Comparison of ENCODE assay signal across 13 cellular contexts in the genomic region with DNA sequence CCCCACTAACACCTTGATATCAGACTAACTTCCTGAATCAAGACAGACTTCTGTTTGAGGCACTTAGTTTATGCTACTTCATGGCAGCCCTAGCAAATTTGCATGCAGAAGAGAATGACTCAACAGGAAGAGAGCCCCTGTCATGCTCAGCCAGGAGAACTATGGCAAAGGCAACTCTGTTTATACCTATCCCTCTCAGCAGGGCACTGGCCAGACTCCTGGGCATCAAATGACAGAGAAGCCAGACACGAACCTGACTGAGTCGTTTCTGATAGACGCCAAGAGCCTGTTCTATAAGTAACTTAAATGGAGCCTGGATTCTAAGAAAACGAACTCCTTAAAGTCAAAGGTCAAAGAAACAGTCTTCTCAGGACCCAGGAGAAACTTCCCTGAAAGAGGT. TPM values are rescaled to one million over a fixed set of nuclear protein-coding genes. Genes with fewer than 3 reads are reported as not detected.
A peak's percentile ranks its signal among the peaks of the same experiment; 100 is the strongest.
DNase-seq lines count a peak whose midpoint lies in the region; ATAC-seq, FAIRE-seq and TF ChIP-seq lines count a peak whose summit lies in the region.
"Had no signal": no experiment of that assay in that cellular context is flagged by ENCODE, and none has a peak within 500 bp of the region (broad histone marks: within the 10 kb centered on the region; RNA-seq: fewer than 3 reads in every experiment).

No MANE protein-coding gene starts in this region.

- no peak overlapping the region for H3K4me3 Mint-ChIP-seq in activated naive CD4-positive, alpha-beta T cell treated with anti-CD3 and anti-CD28 coated beads for 36 hours
- H3K4me3 Mint-ChIP-seq in activated naive CD4-positive, alpha-beta T cell treated with anti-CD3 and anti-CD28 coated beads, Interleukin-2, amount 10 ng/mL, durations not matched to agents 7 days and 5 days = no peak overlapping the region
- H3K4me3 Mint-ChIP-seq: T-helper 2 cell treated with Interferon-gamma antibody and Interleukin-4, amounts not matched to agents 5 μg/mL and 100 μg/mL, for 36 hours had no signal

- 0 out of 2 replicates have a peak, but pooled peaks cover 2% of the 10 kb centered on the region for H3K27me3 ChIP-seq in PC-3 (ENCODE audit: low read length)
- H3K27me3 ChIP-seq in trophoblast cell (ENCODE audit: insufficient read depth, low read length) = no peaks in the 10 kb centered on the region
- H3K27me3 ChIP-seq in stomach = no peaks in the 10 kb centered on the region
- H3K27me3 ChIP-seq: adrenal gland had no signal

- H3K4me3 ChIP-seq in PC-3 (ENCODE audit: low read length) (no peak overlapping the region), fibroblast of pulmonary artery (replicated peaks; ENCODE audit: low read depth, low read length) (no peak overlapping the region), trophoblast cell (ENCODE audit: low read depth, low read length) (no peak overlapping the region), stomach (no peak overlapping the region)
- H3K4me3 ChIP-seq: adrenal gland, heart left ventricle had no signal

- POLR2A ChIA-PET in PC-3 (lab: Charles Lee; ENCODE audit: unreplicated experiment) = no interaction called here

- H3K23ac ChIP-seq in trophoblast cell (ENCODE audit: low read length) = no peak overlapping the region

- H3K27ac Mint-ChIP-seq in activated naive CD4-positive, alpha-beta T cell treated with anti-CD3 and anti-CD28 coated beads for 36 hours = no peak overlapping the region
- no peak overlapping the region for H3K27ac Mint-ChIP-seq in activated naive CD4-positive, alpha-beta T cell treated with anti-CD3 and anti-CD28 coated beads, Interleukin-2, amount 10 ng/mL, durations not matched to agents 7 days and 5 days
- H3K27ac Mint-ChIP-seq: T-helper 2 cell treated with Interferon-gamma antibody and Interleukin-4, amounts not matched to agents 5 μg/mL and 100 μg/mL, for 36 hours had no signal

- H3K4ac ChIP-seq in trophoblast cell (ENCODE audit: low read depth, low read length) = no peak overlapping the region

- H2BK120ac ChIP-seq in trophoblast cell (ENCODE audit: insufficient read depth, low read length, poor library complexity) = no peak overlapping the region

- H3K4me1 ChIP-seq in PC-3 (ENCODE audit: insufficient read depth, low read length) (peaks cover 12% of the 10 kb centered on the region), trophoblast cell (ENCODE audit: control insufficient read depth in 1 of 2, insufficient read depth in 2 of 2, low read length in 2 of 2) (peaks cover 6 to 16% of the 10 kb centered on the region in 2 experiments), stomach (no peaks in the 10 kb centered on the region)
- H3K4me1 ChIP-seq: adrenal gland, heart left ventricle had no signal

- BruUV-seq in PC-3 (replicated peaks; lab: Mats Ljungman, UMichigan) = no TSS peak

- H2BK12ac ChIP-seq in trophoblast cell (ENCODE audit: low read length) = no peak overlapping the region

- H3K9me3 ChIP-seq in PC-3 (ENCODE audit: low read length) (no peaks in the 10 kb centered on the region), trophoblast cell (ENCODE audit: insufficient read depth, low read depth, low read length) (no peaks in the 10 kb centered on the region), stomach (no peaks in the 10 kb centered on the region)
- H3K9me3 ChIP-seq: adrenal gland, heart left ventricle had no signal

- no peak overlapping the region for H2AK5ac ChIP-seq in trophoblast cell (ENCODE audit: low read length)

- H4K8ac ChIP-seq in trophoblast cell (ENCODE audit: low read depth, low read length) = no peak overlapping the region

- H3K36me3 Mint-ChIP-seq in activated naive CD4-positive, alpha-beta T cell treated with anti-CD3 and anti-CD28 coated beads for 36 hours (ENCODE audit: low read depth) = no peaks in the 10 kb centered on the region
- no peaks in the 10 kb centered on the region for H3K36me3 Mint-ChIP-seq in activated naive CD4-positive, alpha-beta T cell treated with anti-CD3 and anti-CD28 coated beads, Interleukin-2, amount 10 ng/mL, durations not matched to agents 7 days and 5 days

- H3F3A ChIP-seq in PC-3 (ENCODE audit: low read length, unreplicated experiment) = no peaks in the 10 kb centered on the region

- ATAC-seq in PC-3 = peak; percentile 88
- ATAC-seq: heart left ventricle had no signal

- peak; percentile 21 for DNase-seq in activated naive CD4-positive, alpha-beta T cell treated with anti-CD3 and anti-CD28 coated beads for 36 hours
- no peak for DNase-seq in activated naive CD4-positive, alpha-beta T cell treated with anti-CD3 and anti-CD28 coated beads, Interleukin-2, amount 10 ng/mL, durations not matched to agents 7 days and 5 days
- DNase-seq in PC-3 (peak; percentile 66), fibroblast of pulmonary artery (ENCODE audit: low read depth) (peak; percentile 4), urothelium cell line (ENCODE audit: low spot score) (peak; percentile 36), C1 segment of cervical spinal cord (lab: John Stamatoyannopoulos, UW) (no peak), trophoblast cell (no peak), stomach (no peak)
- DNase-seq: adrenal gland, AML-193, heart left ventricle, NCI-H1436 had no signal

- no peak overlapping the region for H4K12ac ChIP-seq in trophoblast cell (ENCODE audit: low read depth, low read length)

- no peak overlapping the region for H4K91ac ChIP-seq in trophoblast cell (ENCODE audit: low read depth, low read length)

- FAIRE-seq in urothelium cell line (lab: Jason Lieb, UNC) = no peak

- H3K79me2 ChIP-seq in PC-3 (ENCODE audit: low read length) (no peaks in the 10 kb centered on the region), trophoblast cell (ENCODE audit: control insufficient read depth, insufficient read depth, low read length, poor library complexity) (no peaks in the 10 kb centered on the region)

- H2AFZ ChIP-seq in PC-3 (ENCODE audit: low read length) (peak overlapping the region; percentile 57), trophoblast cell (ENCODE audit: insufficient read depth, low read length, poor library complexity) (no peak overlapping the region)

- no CpG with 5 or more reads among the region's 4 CpGs for WGBS in trophoblast cell (ENCODE audit: extremely low coverage, insufficient coverage, insufficient read length)
- 61 to 70% (median 66%) methylated on average over 4 of the region's 4 CpGs for WGBS in stomach, 5 donors

- no peaks in the 10 kb centered on the region for H3K4me1 Mint-ChIP-seq in activated naive CD4-positive, alpha-beta T cell treated with anti-CD3 and anti-CD28 coated beads for 36 hours (ENCODE audit: low read depth)
- H3K4me1 Mint-ChIP-seq in activated naive CD4-positive, alpha-beta T cell treated with anti-CD3 and anti-CD28 coated beads, Interleukin-2, amount 10 ng/mL, durations not matched to agents 7 days and 5 days = no peaks in the 10 kb centered on the region

- H3K9me3 Mint-ChIP-seq in activated naive CD4-positive, alpha-beta T cell treated with anti-CD3 and anti-CD28 coated beads for 36 hours = no peaks in the 10 kb centered on the region
- no peaks in the 10 kb centered on the region for H3K9me3 Mint-ChIP-seq in activated naive CD4-positive, alpha-beta T cell treated with anti-CD3 and anti-CD28 coated beads, Interleukin-2, amount 10 ng/mL, durations not matched to agents 7 days and 5 days
- H3K9me3 Mint-ChIP-seq: T-helper 2 cell treated with Interferon-gamma antibody and Interleukin-4, amounts not matched to agents 5 μg/mL and 100 μg/mL, for 36 hours had no signal

- no peaks in the 10 kb centered on the region for H3K27me3 Mint-ChIP-seq in activated naive CD4-positive, alpha-beta T cell treated with anti-CD3 and anti-CD28 coated beads for 36 hours (ENCODE audit: low read depth)
- no peaks in the 10 kb centered on the region for H3K27me3 Mint-ChIP-seq in activated naive CD4-positive, alpha-beta T cell treated with anti-CD3 and anti-CD28 coated beads, Interleukin-2, amount 10 ng/mL, durations not matched to agents 7 days and 5 days

- no peaks in the 10 kb centered on the region for H3K36me3 ChIP-seq in PC-3 (ENCODE audit: low read depth, low read length)
- H3K36me3 ChIP-seq in trophoblast cell (ENCODE audit: control insufficient read depth in 1 of 2, insufficient read depth in 2 of 2, low read length in 2 of 2) = no peaks in the 10 kb centered on the region
- H3K36me3 ChIP-seq in stomach = no peaks in the 10 kb centered on the region
- H3K36me3 ChIP-seq: adrenal gland, heart left ventricle had no signal

- no peaks in the 10 kb centered on the region for H3K79me1 ChIP-seq in trophoblast cell (ENCODE audit: low read length)

- H3K27ac ChIP-seq in PC-3 (ENCODE audit: low read length) = no peak overlapping the region
- no peak overlapping the region for H3K27ac ChIP-seq in trophoblast cell (ENCODE audit: low read depth, low read length)
- H3K27ac ChIP-seq in stomach = no peak overlapping the region
- H3K27ac ChIP-seq: adrenal gland, heart left ventricle had no signal

- H4K20me1 ChIP-seq in PC-3 (ENCODE audit: low read length) = no peaks in the 10 kb centered on the region

- H3K4me2 ChIP-seq in PC-3 (ENCODE audit: low read length) (peak overlapping the region; percentile 55), trophoblast cell (ENCODE audit: low read length) (no peak overlapping the region)

- no peak overlapping the region for H3K14ac ChIP-seq in trophoblast cell (ENCODE audit: low read length)

- no peak for TF ChIP-seq POLR2A in stomach (IDR thresholded peaks at IDR 0.05)

- TF ChIP-seq EP300 in stomach (IDR thresholded peaks at IDR 0.05) = no peak

- H3K18ac ChIP-seq in trophoblast cell (ENCODE audit: low read length) = no peak overlapping the region

- H3K9me2 ChIP-seq in PC-3 (replicated peaks; ENCODE audit: low read length) = no peaks in the 10 kb centered on the region

- TF ChIP-seq CTCF in PC-3 (conservative IDR thresholded peaks at IDR 0.05; ENCODE audit: low read depth, low read length) = no peak
- TF ChIP-seq CTCF in fibroblast of pulmonary artery (IDR thresholded peaks at IDR 0.05; ENCODE audit: low read length, missing control alignments) = no peak
- no peak for TF ChIP-seq CTCF in stomach (IDR thresholded peaks at IDR 0.05)

- H3K9ac ChIP-seq in PC-3 (ENCODE audit: low read length) = no peak overlapping the region
- H3K9ac ChIP-seq in trophoblast cell (ENCODE audit: low read length) = no peak overlapping the region

- CTCF ChIA-PET in activated naive CD4-positive, alpha-beta T cell treated with anti-CD3 and anti-CD28 coated beads for 36 hours (lab: Charles Lee) = no interaction called here
- CTCF ChIA-PET in activated naive CD4-positive, alpha-beta T cell treated with anti-CD3 and anti-CD28 coated beads, Interleukin-2, amount 10 ng/mL, durations not matched to agents 7 days and 5 days (lab: Charles Lee) = no interaction called here
- CTCF ChIA-PET in PC-3 (lab: Charles Lee) = no interaction called here

- intact Hi-C loops in activated naive CD4-positive, alpha-beta T cell treated with anti-CD3 and anti-CD28 coated beads for 36 hours (cut with micrococcal nuclease) = no loop called here
- intact Hi-C loops in PC-3 (cut with micrococcal nuclease) (no loop called here), stomach (cut with DNase I; ENCODE audit: low total_unique reads) (no loop called here)

- H2BK5ac ChIP-seq in trophoblast cell (ENCODE audit: low read depth, low read length, poor library complexity) = no peak overlapping the region

RNA-seq across cellular contexts. Expression of a gene that starts 50.9 kb away (rescaled TPM):
- total RNA-seq in activated naive CD4-positive, alpha-beta T cell treated with anti-CD3 and anti-CD28 coated beads for 36 hours = under 1 TPM; 0.05 TPM
- total RNA-seq in PC-3 (2014; rRNA removed) (0.26 and 0.46 TPM in 2 replicates), stomach (10 to 100 TPM in 2 of 5 donors, 1 to 10 TPM in 3; 5.5 to 42.9 (median 9.4) TPM)
- 54.7 and 55.5 TPM in 2 replicates for polyA plus RNA-seq in trophoblast cell (2013)
- polyA plus RNA-seq in stomach = 1 to 10 TPM; 1.4 to 3.9 (median 2.0) TPM

Comparison
In these comparisons a context has a peak if more than half of its experiments do, and no peak if none do; other contexts are left out.
1. DNase-seq: peak in activated naive CD4-positive, alpha-beta T cell treated with anti-CD3 and anti-CD28 coated beads for 36 hours (single experiment), PC-3 (single experiment), fibroblast of pulmonary artery (single experiment) and urothelium cell line (single experiment); none in activated naive CD4-positive, alpha-beta T cell treated with anti-CD3 and anti-CD28 coated beads, Interleukin-2, amount 10 ng/mL, durations not matched to agents 7 days and 5 days (single experiment), C1 segment of cervical spinal cord (0 of 14), trophoblast cell (0 of 2) and stomach (single experiment).